Comparison of ENCODE assay signal across 8 cellular contexts in genomic region chr17:78986048-78986648, GRCh38. TPM values are rescaled to one million over a fixed set of nuclear protein-coding genes. Genes with fewer than 3 reads are reported as not detected.
A peak's percentile ranks its signal among the peaks of the same experiment; 100 is the strongest.
DNase-seq lines count a peak whose midpoint lies in the region; ATAC-seq and TF ChIP-seq lines count a peak whose summit lies in the region.

No MANE protein-coding gene starts in this region.

- H3K23ac ChIP-seq in trophoblast cell (ENCODE audit: low read length), result no peak overlapping the region

- peak overlapping the region; percentile 15 for H2BK12ac ChIP-seq in trophoblast cell (ENCODE audit: low read length)

- no peak overlapping the region for H4K12ac ChIP-seq in trophoblast cell (ENCODE audit: low read depth, low read length)

- H3K9ac ChIP-seq in trophoblast cell (ENCODE audit: low read length), result no peak overlapping the region

- H3K9me3 ChIP-seq in esophagus squamous epithelium (no peaks in the 10 kb centered on the region), trophoblast cell (ENCODE audit: insufficient read depth, low read depth, low read length) (no peaks in the 10 kb centered on the region)

- H3K18ac ChIP-seq in trophoblast cell (ENCODE audit: low read length), result no peak overlapping the region

- H2BK5ac ChIP-seq in trophoblast cell (ENCODE audit: low read depth, low read length, poor library complexity), result no peak overlapping the region

- no peak overlapping the region for H4K91ac ChIP-seq in trophoblast cell (ENCODE audit: low read depth, low read length)

- H3K27ac ChIP-seq in 22Rv1 (peak overlapping the region; percentile 35; the same call in 1 of the 2 replicates), esophagus squamous epithelium (peak overlapping the region; percentile 66 to 86 (median 80)), trophoblast cell (ENCODE audit: low read depth, low read length) (peak overlapping the region; percentile 66)

- H3K79me1 ChIP-seq in trophoblast cell (ENCODE audit: low read length), result peaks cover 8% of the 10 kb centered on the region

- H3K4me1 ChIP-seq in esophagus squamous epithelium (peaks cover 8 to 50% (median 29%) of the 10 kb centered on the region in 3 donors), trophoblast cell (ENCODE audit: control insufficient read depth in 1 of 2, insufficient read depth in 2 of 2, low read length in 2 of 2) (peaks cover 13 to 17% of the 10 kb centered on the region in 2 experiments)

- no peak overlapping the region for H4K8ac ChIP-seq in trophoblast cell (ENCODE audit: low read depth, low read length)

- peaks cover 2% of the 10 kb centered on the region for H3K79me2 ChIP-seq in trophoblast cell (ENCODE audit: control insufficient read depth, insufficient read depth, low read length, poor library complexity)

- WGBS in esophagus squamous epithelium, 2 donors, result 17 to 22% methylated on average over 6 of the region's 6 CpGs
- WGBS in trophoblast cell (ENCODE audit: extremely low coverage, insufficient coverage, insufficient read length), result no CpG with 5 or more reads among the region's 6 CpGs
- 27 to 30% methylated on average over 6 of the region's 6 CpGs for WGBS in lower leg skin, 2 donors

- H2BK120ac ChIP-seq in trophoblast cell (ENCODE audit: insufficient read depth, low read length, poor library complexity), result no peak overlapping the region

- in situ Hi-C loops in SK-MEL-5 (cut with HindIII; ENCODE audit: low pct_unique_long_range_greater_than_20kb, low sequenced_read_pairs), result no loop called here

- no peak overlapping the region for H3K14ac ChIP-seq in trophoblast cell (ENCODE audit: low read length)

- intact Hi-C loops in esophagus squamous epithelium (cut with DNase I) (no loop called here), lower leg skin (cut with DNase I; ENCODE audit: low total_unique reads) (no loop called here)

- H3K4me3 ChIP-seq in esophagus squamous epithelium (peak overlapping the region in 3 of 4 donors; percentile 27 to 50 (median 40)), trophoblast cell (ENCODE audit: low read depth, low read length) (no peak overlapping the region), lower leg skin (ENCODE audit: low read depth, poor library complexity, severe bottlenecking) (no peak overlapping the region)

- peak overlapping the region; percentile 58 for H3K4me2 ChIP-seq in trophoblast cell (ENCODE audit: low read length)

- TF ChIP-seq POLR2A in esophagus squamous epithelium (IDR thresholded peaks at IDR 0.05), result no peak
- TF ChIP-seq POLR2A in lower leg skin (IDR thresholded peaks at IDR 0.05), result no peak

- TF ChIP-seq CTCF in 22Rv1 (IDR thresholded peaks at IDR 0.05) (0 out of 2 replicates have a peak, but pooled peaks have one; percentile 12), esophagus squamous epithelium (IDR thresholded peaks at IDR 0.05) (peak; percentile 13 to 39 (median 22)), lower leg skin (IDR thresholded peaks at IDR 0.05) (no peak)

- peak; percentile 45 for DNase-seq in GM19238 (ENCODE audit: insufficient read length, low spot score)
- peak; percentile 88 for DNase-seq in SK-MEL-5 (ENCODE audit: low read depth, low spot score)
- no peak for DNase-seq in esophagus squamous epithelium (lab: John Stamatoyannopoulos, UW)
- DNase-seq in trophoblast cell, result peak in 1 of 2 donors; percentile 33
- DNase-seq in lower leg skin (ENCODE audit: low spot score in 2 of 2), result no peak
- no peak for DNase-seq in GOT3 (lab: John Stamatoyannopoulos, UW)

- H3K4ac ChIP-seq in trophoblast cell (ENCODE audit: low read depth, low read length), result no peak overlapping the region

- H2AK5ac ChIP-seq in trophoblast cell (ENCODE audit: low read length), result no peak overlapping the region

- H3K27me3 ChIP-seq in esophagus squamous epithelium (no peaks in the 10 kb centered on the region), trophoblast cell (ENCODE audit: insufficient read depth, low read length) (no peaks in the 10 kb centered on the region)

- H2AFZ ChIP-seq in trophoblast cell (ENCODE audit: insufficient read depth, low read length, poor library complexity), result no peak overlapping the region

- H3K36me3 ChIP-seq in esophagus squamous epithelium (peaks cover 5 to 21% (median 8%) of the 10 kb centered on the region in 3 donors), trophoblast cell (ENCODE audit: control insufficient read depth in 1 of 2, insufficient read depth in 2 of 2, low read length in 2 of 2) (peaks cover 10 to 12% of the 10 kb centered on the region in 2 experiments)

- no peak for ATAC-seq in HG02938 (IDR thresholded peaks at IDR 0.05; ENCODE audit: unreplicated experiment)

RNA-seq across cellular contexts. Expression of gene LGALS3BP, which starts 6.4 kb away (rescaled TPM):
- total RNA-seq in SK-MEL-5 (2014; rRNA removed; shearing (Covaris generic)), result 1,201 and 1,214 TPM in 2 replicates
- 3,054 and 3,096 TPM in 2 replicates for polyA plus RNA-seq in SK-MEL-5 (2015; cell fraction: cytosol; rRNA removed)
- polyA plus RNA-seq in SK-MEL-5 (2015; cell fraction: nucleus; rRNA removed), result 1,636 and 1,684 TPM in 2 replicates
- total RNA-seq in esophagus squamous epithelium (100 to 1,000 TPM; 172 to 414 (median 262) TPM), lower leg skin (10 to 100 TPM; 38.5 to 84.1 (median 45.7) TPM)
- 9.1 and 9.3 TPM in 2 replicates for polyA plus RNA-seq in trophoblast cell (2013)

RNA-seq across cellular contexts. Expression of gene CANT1, which starts 23.4 kb away (rescaled TPM):
- 104 and 107 TPM in 2 replicates for total RNA-seq in SK-MEL-5 (2014; rRNA removed; shearing (Covaris generic))
- polyA plus RNA-seq in SK-MEL-5 (2015; cell fraction: cytosol; rRNA removed), result 162 and 163 TPM in 2 replicates
- 25.6 and 45.7 TPM in 2 replicates for polyA plus RNA-seq in SK-MEL-5 (2015; cell fraction: nucleus; rRNA removed)
- total RNA-seq in esophagus squamous epithelium, result 10 to 100 TPM; 36.2 to 58.8 (median 38.3) TPM
- polyA plus RNA-seq in trophoblast cell (2013), result 60.8 and 62.9 TPM in 2 replicates
- total RNA-seq in lower leg skin, result 10 to 100 TPM; 18.1 to 39.4 (median 28.4) TPM

RNA-seq across cellular contexts. Expression of gene C1QTNF1, which starts 37.8 kb away (rescaled TPM):
- total RNA-seq in SK-MEL-5 (2014; rRNA removed; shearing (Covaris generic)), result 15.7 and 15.8 TPM in 2 replicates
- polyA plus RNA-seq in SK-MEL-5 (2015; cell fraction: cytosol; rRNA removed), result 43.3 and 55.9 TPM in 2 replicates
- polyA plus RNA-seq in SK-MEL-5 (2015; cell fraction: nucleus; rRNA removed), result 2.9 and 3.5 TPM in 2 replicates
- 10 to 100 TPM in 2 of 4 donors, 1 to 10 TPM in 2; 2.7 to 20.4 (median 6.8) TPM for total RNA-seq in esophagus squamous epithelium
- 11.5 and 12.7 TPM in 2 replicates for polyA plus RNA-seq in trophoblast cell (2013)
- total RNA-seq in lower leg skin, result 10 to 100 TPM; 24.3 to 53.1 (median 29.5) TPM

Comparison
In these comparisons a context has a peak if more than half of its experiments do, and no peak if none do; other contexts are left out.
1. CTCF ChIP-seq: peak in 22Rv1 (single experiment) and esophagus squamous epithelium (6 of 6); none in lower leg skin (0 of 3).
2. DNase-seq: peak in GM19238 (single experiment) and SK-MEL-5 (single experiment); none in esophagus squamous epithelium (single experiment), lower leg skin (0 of 2) and GOT3 (single experiment).
3. H3K4me3 ChIP-seq: peak in esophagus squamous epithelium (3 of 4); none in trophoblast cell (single experiment) and lower leg skin (single experiment).
4. Peak in every context shown above with its lines, with median percentiles within 50 percentile points of each other: H3K27ac ChIP-seq.